8 cellular contexts compared by ENCODE assay signal in genomic region chr1:25544243-25544764, GRCh38. TPM values are rescaled to one million over a fixed set of nuclear protein-coding genes. Genes with fewer than 3 reads are reported as not detected.
DNase-seq lines count a peak whose midpoint lies in the region; ATAC-seq and TF ChIP-seq lines count a peak whose summit lies in the region.

No MANE protein-coding gene starts in this region.

- peak overlapping the region; percentile 71 to 81 for H3K4me3 ChIP-seq in duodenal mucosa (ENCODE audit: low read depth in 1 of 2, low read length in 2 of 2)

- H3K27ac Mint-ChIP-seq in neural crest cell (ENCODE audit: unreplicated experiment) = no peak overlapping the region

- DNase-seq in COLO668 (lab: John Stamatoyannopoulos, UW; ENCODE audit: unreplicated experiment) (peak; percentile 62), NCI-H2171 (lab: John Stamatoyannopoulos, UW) (peak; percentile 46), neural crest cell (ENCODE audit: low read depth, low spot score) (no peak), DMS114 treated with DMSO at 0.1 percent for 48 hours (lab: John Stamatoyannopoulos, UW; ENCODE audit: unreplicated experiment) (no peak), NCI-H526 treated with DMSO at 0.1 percent for 48 hours (lab: John Stamatoyannopoulos, UW) (no peak)
- DNase-seq in activated CD8-positive, alpha-beta memory T cell treated with anti-CD3 and anti-CD28 coated beads for 24 hours = no peak

- peaks cover 25% of the 10 kb centered on the region for H3K4me1 Mint-ChIP-seq in neural crest cell

- H3K27ac ChIP-seq in duodenal mucosa (ENCODE audit: low read depth, low read length) = no peak overlapping the region

- H3K4me3 Mint-ChIP-seq in neural crest cell = peak overlapping the region; percentile 84

- H3K9ac ChIP-seq in duodenal mucosa (ENCODE audit: low read depth in 1 of 2, low read length in 2 of 2) = peak overlapping the region; percentile 77 to 82

- no peaks in the 10 kb centered on the region for H3K36me3 ChIP-seq in duodenal mucosa (ENCODE audit: control insufficient read depth in 1 of 2, insufficient read depth in 2 of 2, low read length in 2 of 2)

- no peaks in the 10 kb centered on the region for H3K9me3 ChIP-seq in duodenal mucosa (ENCODE audit: control insufficient read depth in 1 of 2, low read length in 2 of 2)

- peaks cover 32 to 35% of the 10 kb centered on the region in 2 donors for H3K4me1 ChIP-seq in duodenal mucosa (ENCODE audit: control insufficient read depth in 1 of 2, insufficient read depth in 2 of 2, low read length in 2 of 2)

- H3K9me3 Mint-ChIP-seq in neural crest cell = no peaks in the 10 kb centered on the region

- no peaks in the 10 kb centered on the region for H3K27me3 ChIP-seq in duodenal mucosa (ENCODE audit: control insufficient read depth in 1 of 2, insufficient read depth in 2 of 2, low read length in 2 of 2)

- H3K36me3 Mint-ChIP-seq in neural crest cell (ENCODE audit: low read depth) = no peaks in the 10 kb centered on the region

- no peak for ATAC-seq in HG02588 (IDR thresholded peaks at IDR 0.05; ENCODE audit: unreplicated experiment)

- TF ChIP-seq CTCF in neural crest cell (conservative IDR thresholded peaks at IDR 0.05) = no peak

- no peaks in the 10 kb centered on the region for H3K27me3 Mint-ChIP-seq in neural crest cell (ENCODE audit: low read depth)

RNA-seq across cellular contexts. Expression of gene LDLRAP1, which starts 0.9 kb away (rescaled TPM):
- total RNA-seq in neural crest cell = 18.8 and 20.7 TPM in 2 replicates

Comparison
In these comparisons a context has a peak if more than half of its experiments do, and no peak if none do; other contexts are left out.
1. DNase-seq: peak in COLO668 (single experiment) and NCI-H2171 (single experiment); none in neural crest cell (single experiment), DMS114 treated with DMSO at 0.1 percent for 48 hours (single experiment), activated CD8-positive, alpha-beta memory T cell treated with anti-CD3 and anti-CD28 coated beads for 24 hours (single experiment) and NCI-H526 treated with DMSO at 0.1 percent for 48 hours (single experiment).